ENCODE assay signal across 20 cellular contexts in the genomic region with DNA sequence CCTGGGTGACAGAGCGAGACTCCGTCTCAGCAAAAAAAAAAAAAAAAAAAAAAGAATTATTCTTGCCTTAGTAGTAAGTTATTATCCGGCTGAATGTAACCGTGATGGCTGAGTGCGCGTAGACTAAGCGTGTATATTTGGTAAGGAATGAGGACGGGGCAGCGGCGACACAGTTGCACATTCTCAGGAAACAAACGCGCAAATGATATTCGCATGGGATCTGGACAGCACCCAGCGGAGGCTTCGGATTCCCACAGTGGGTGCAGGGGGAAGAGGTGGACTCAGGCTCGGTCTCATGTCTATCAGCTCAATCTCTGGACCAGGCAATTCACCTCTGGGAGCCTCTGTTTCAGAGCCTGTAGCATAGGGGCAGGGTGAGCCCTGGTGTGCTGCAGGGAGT. TPM values are rescaled to one million over a fixed set of nuclear protein-coding genes. Genes with fewer than 3 reads are reported as not detected.
"Had no signal": no experiment of that assay in that cellular context is flagged by ENCODE, and none has a peak within 500 bp of the region (broad histone marks: within the 10 kb centered on the region; RNA-seq: fewer than 3 reads in every experiment).

No MANE protein-coding gene starts in this region.

- DNase-seq: KBM-7, MV-4-11, NCI-H1048, NCI-H1105, NCI-H1417, NCI-H1436 treated with DMSO at 0.1 percent for 48 hours, NCI-H1694, NCI-H1930, NCI-H2081, NCI-H2107, NCI-H2227 treated with DMSO at 0.1 percent for 48 hours, NCI-H510A, NCI-H524 treated with DMSO at 0.1 percent for 48 hours, NCI-H69, NCI-H774, OCI-M1, RPMI8226, SHP77 had no signal

RNA-seq across cellular contexts. Expression of a gene that starts 29.1 kb away (rescaled TPM):
- total RNA-seq: HT-29, MCF 10A had no signal

RNA-seq across cellular contexts. Expression of a gene that starts 50.8 kb away (rescaled TPM):
- total RNA-seq: HT-29, MCF 10A had no signal
